Comparison of ENCODE assay signal across 18 cellular contexts in genomic region chr10:96400465-96400864, GRCh38. TPM values are rescaled to one million over a fixed set of nuclear protein-coding genes. Genes with fewer than 3 reads are reported as not detected.
"Had no signal": no experiment of that assay in that cellular context is flagged by ENCODE, and none has a peak within 500 bp of the region (broad histone marks: within the 10 kb centered on the region; RNA-seq: fewer than 3 reads in every experiment).

No MANE protein-coding gene starts in this region.

- H3K9me3 ChIP-seq: right atrium auricular region, upper lobe of left lung had no signal

- H3K36me3 ChIP-seq: cardiac muscle cell, right atrium auricular region, upper lobe of left lung had no signal

- H3K79me2 ChIP-seq: parathyroid adenoma had no signal

- H3K4me1 ChIP-seq: parathyroid adenoma had no signal

- DNase-seq: activated CD4-positive, alpha-beta T cell treated with anti-CD3 and anti-CD28 coated beads for 1 hour; activated CD4-positive, alpha-beta T cell treated with anti-CD3 and anti-CD28 coated beads, Interleukin-2, amount 50 U/mL, for 48 hours; activated naive CD8-positive, alpha-beta T cell treated with anti-CD3 and anti-CD28 coated beads, Interleukin-2, amount 10 ng/mL, durations not matched to agents 7 days and 5 days; activated T-cell treated with anti-CD3 and anti-CD28 coated beads, Interleukin-2, amount 50 U/mL, for 48 hours; effector CD8-positive, alpha-beta T cell; T-helper 9 cell had no signal

- H3K27ac ChIP-seq: cardiac muscle cell, coronary artery, parathyroid adenoma, upper lobe of left lung had no signal

- H3K9ac ChIP-seq: parathyroid adenoma had no signal

- FAIRE-seq: astrocyte had no signal

- H3K4me3 ChIP-seq: cardiac muscle cell, coronary artery, right atrium auricular region, upper lobe of left lung had no signal

- H3K27me3 ChIP-seq: right atrium auricular region, upper lobe of left lung had no signal

- H2AFZ ChIP-seq: parathyroid adenoma had no signal

- ATAC-seq: stimulated activated memory B cell treated with anti-CD40 and anti-IgM and Interleukin-4, amounts not matched to agents 10 μg/mL and 1 μg/mL and 100 μg/mL, for 72 hours had no signal

RNA-seq across cellular contexts. Expression of gene OPALIN, which starts 41.7 kb away (rescaled TPM):
- total RNA-seq: activated naive CD8-positive, alpha-beta T cell treated with anti-CD3 and anti-CD28 coated beads, Interleukin-2, amount 10 ng/mL, durations not matched to agents 7 days and 5 days; astrocyte; cardiac muscle cell; fibroblast of lung; glomerular endothelial cell; left lobe of liver; right atrium auricular region; subcutaneous adipose tissue; upper lobe of left lung had no signal
- polyA plus RNA-seq: cardiac muscle cell, fibroblast of lung, neural cell had no signal
